ENCODE assay signal across 19 cellular contexts in genomic region chr6:153043719-153044118, GRCh38. TPM values are rescaled to one million over a fixed set of nuclear protein-coding genes. Genes with fewer than 3 reads are reported as not detected.
A peak's percentile ranks its signal among the peaks of the same experiment; 100 is the strongest.
DNase-seq lines count a peak whose midpoint lies in the region; ATAC-seq and TF ChIP-seq lines count a peak whose summit lies in the region.
"Had no signal": no experiment of that assay in that cellular context is flagged by ENCODE, and none has a peak within 500 bp of the region (broad histone marks: within the 10 kb centered on the region; RNA-seq: fewer than 3 reads in every experiment).

No MANE protein-coding gene starts in this region.

- H3K4me3 ChIP-seq in epithelial cell of esophagus (ENCODE audit: low read length): no peak overlapping the region
- H3K4me3 ChIP-seq: adrenal gland; BLaER1 treated with 17β-estradiol and CSF1 and Interleukin-3, amounts not matched to agents 10 nM and 100 nM; gastrocnemius medialis; GM12878 had no signal

- TF ChIP-seq CTCF in epithelial cell of esophagus (IDR thresholded peaks at IDR 0.05; ENCODE audit: insufficient read depth, low read depth, low read length, missing control alignments): no peak

- peaks cover 16% of the 10 kb centered on the region for H3K27me3 Mint-ChIP-seq in T-helper 17 cell
- H3K27me3 Mint-ChIP-seq: dendritic cell treated with granulocyte-macrophage colony-stimulating factor and Interleukin-4, amounts not matched to agents 40 ng/mL and 50 ng/mL, for 4 days had no signal

- H3K4me1 Mint-ChIP-seq in T-helper 17 cell: no peaks in the 10 kb centered on the region
- H3K4me1 Mint-ChIP-seq: activated CD4-positive, alpha-beta T cell treated with anti-CD3 and anti-CD28 coated beads, Interleukin-2, amount 10 ng/mL, durations not matched to agents 7 days and 5 days had no signal

- no peak for ATAC-seq in T-helper 17 cell
- ATAC-seq: GM12878, left lobe of liver had no signal

- no peak overlapping the region for H3K4me3 Mint-ChIP-seq in T-helper 17 cell
- H3K4me3 Mint-ChIP-seq: activated CD4-positive, alpha-beta T cell treated with anti-CD3 and anti-CD28 coated beads, Interleukin-2, amount 10 ng/mL, durations not matched to agents 7 days and 5 days; dendritic cell treated with granulocyte-macrophage colony-stimulating factor and Interleukin-4, amounts not matched to agents 40 ng/mL and 50 ng/mL, for 4 days had no signal

- no peak overlapping the region for H3K27ac Mint-ChIP-seq in T-helper 17 cell
- H3K27ac Mint-ChIP-seq: activated CD4-positive, alpha-beta T cell treated with anti-CD3 and anti-CD28 coated beads, Interleukin-2, amount 10 ng/mL, durations not matched to agents 7 days and 5 days; dendritic cell treated with granulocyte-macrophage colony-stimulating factor and Interleukin-4, amounts not matched to agents 40 ng/mL and 50 ng/mL, for 4 days had no signal

- no peaks in the 10 kb centered on the region for H3K9me3 ChIP-seq in T-helper 17 cell (ENCODE audit: control insufficient read depth, low read length, poor library complexity, severe bottlenecking)
- H3K9me3 ChIP-seq: adrenal gland; BLaER1 treated with 17β-estradiol and CSF1 and Interleukin-3, amounts not matched to agents 10 nM and 100 nM; gastrocnemius medialis had no signal

- DNase-seq in DMS153 (lab: John Stamatoyannopoulos, UW) (peak; percentile 93), NCI-H2029 (lab: John Stamatoyannopoulos, UW) (peak; percentile 80), NCI-H748 (lab: John Stamatoyannopoulos, UW; ENCODE audit: unreplicated experiment) (peak; percentile 94), epithelial cell of esophagus (ENCODE audit: low read depth) (peak; percentile 69), T-helper 17 cell (no peak), HUDEP-2 (lab: John Stamatoyannopoulos, UW; ENCODE audit: unreplicated experiment in 76 of 76) (no peak), islet precursor cell (no peak), NOMO-1 treated with dmso at 0.1 percent for 144 hours (lab: John Stamatoyannopoulos, UW; ENCODE audit: unreplicated experiment) (no peak)
- DNase-seq: activated CD4-positive, alpha-beta T cell treated with anti-CD3 and anti-CD28 coated beads, Interleukin-2, amount 10 ng/mL, durations not matched to agents 7 days and 5 days; activated CD8-positive, alpha-beta memory T cell treated with anti-CD3 and anti-CD28 coated beads, Interleukin-2, amount 50 U/mL, for 48 hours; activated effector memory CD4-positive, alpha-beta T cell treated with anti-CD3 and anti-CD28 coated beads, Interleukin-2, amount 50 U/mL, for 16 hours; adrenal gland; gastrocnemius medialis; GF-D8; stimulated activated CD4-positive, alpha-beta T cell treated with anti-CD3 and anti-CD28 coated beads, Interleukin-15, amount 100 ng/mL, for 24 hours had no signal

- no peaks in the 10 kb centered on the region for H3K36me3 Mint-ChIP-seq in T-helper 17 cell (ENCODE audit: low read depth)

RNA-seq across cellular contexts. Expression of gene MTRF1L, which starts 41.2 kb away (rescaled TPM):
- total RNA-seq in T-helper 17 cell: 10 to 100 TPM in 1 of 2 donors, 1 to 10 TPM in 1; 9.5 to 14.8 TPM

Comparison
In these comparisons a context has a peak if more than half of its experiments do, and no peak if none do; other contexts are left out.
1. DNase-seq: peak in DMS153 (single experiment), NCI-H2029 (single experiment), NCI-H748 (single experiment) and epithelial cell of esophagus (single experiment); none in T-helper 17 cell (0 of 3), HUDEP-2 (0 of 76), islet precursor cell (single experiment) and NOMO-1 treated with dmso at 0.1 percent for 144 hours (single experiment).